ENCODE assay signal across 9 cellular contexts in genomic region chr1:214506972-214507431, GRCh38. TPM values are rescaled to one million over a fixed set of nuclear protein-coding genes. Genes with fewer than 3 reads are reported as not detected.
DNase-seq lines count a peak whose midpoint lies in the region; ATAC-seq, FAIRE-seq and TF ChIP-seq lines count a peak whose summit lies in the region.
"Had no signal": no experiment of that assay in that cellular context is flagged by ENCODE, and none has a peak within 500 bp of the region (broad histone marks: within the 10 kb centered on the region; RNA-seq: fewer than 3 reads in every experiment).

No MANE protein-coding gene starts in this region.

- H3K27ac ChIP-seq in astrocyte (ENCODE audit: low read depth, low read length): no peak overlapping the region
- H3K27ac ChIP-seq in transverse colon: no peak overlapping the region

- no peak for DNase-seq in activated T-cell treated with anti-CD3 and anti-CD28 coated beads, Interleukin-2, amount 50 U/mL, for 72 hours
- DNase-seq in activated T-cell treated with anti-CD3 and anti-CD28 coated beads, Interleukin-2, amount 50 U/mL, for 1 hour: no peak
- peak; percentile 39 for DNase-seq in astrocyte (ENCODE audit: low read depth)
- peak; percentile 58 for DNase-seq in transverse colon
- no peak for DNase-seq in SW 1271 (lab: John Stamatoyannopoulos, UW)
- DNase-seq in iPS-NIHi11 (ENCODE audit: low spot score): no peak
- no peak for DNase-seq in GF-D8 (lab: John Stamatoyannopoulos, UW)
- DNase-seq: effector memory CD8-positive, alpha-beta T cell had no signal

- in situ Hi-C loops in transverse colon (cut with MboI; ENCODE audit: low pct_ligation_motif_present in 1 of 4, low pct_unique_long_range_greater_than_20kb in 1 of 4, low sequenced_read_pairs in 3 of 4): no loop called here

- intact Hi-C loops in transverse colon (cut with DNase I; ENCODE audit: low total_unique reads): no loop called here

- H3K9ac ChIP-seq in astrocyte (ENCODE audit: low read length): no peak overlapping the region

- no peak for TF ChIP-seq EP300 in transverse colon (IDR thresholded peaks at IDR 0.05; ENCODE audit: low read depth)

- peaks cover 0 to under 1% of the 10 kb centered on the region in 2 donors for H3K9me3 Mint-ChIP-seq in activated T-cell treated with anti-CD3 and anti-CD28 coated beads, Interleukin-2, amount 50 U/mL, for 72 hours
- peaks cover 3% of the 10 kb centered on the region for H3K9me3 Mint-ChIP-seq in astrocyte (ENCODE audit: unreplicated experiment)
- H3K9me3 Mint-ChIP-seq: effector memory CD8-positive, alpha-beta T cell had no signal

- peak; percentile 47 to 71 for ATAC-seq in activated T-cell treated with anti-CD3 and anti-CD28 coated beads, Interleukin-2, amount 50 U/mL, for 72 hours (replicated peaks in 1 of 2)
- ATAC-seq in HG03159 (IDR thresholded peaks at IDR 0.05; ENCODE audit: unreplicated experiment): peak; percentile 84
- ATAC-seq: effector memory CD8-positive, alpha-beta T cell had no signal

- peaks cover 35% of the 10 kb centered on the region for H3K27me3 Mint-ChIP-seq in activated T-cell treated with anti-CD3 and anti-CD28 coated beads, Interleukin-2, amount 50 U/mL, for 72 hours (ENCODE audit: low read depth)
- no peaks in the 10 kb centered on the region for H3K27me3 Mint-ChIP-seq in astrocyte (ENCODE audit: low read depth, unreplicated experiment)

- H4K20me1 ChIP-seq in astrocyte (ENCODE audit: insufficient read depth, low read length): peaks cover 89% of the 10 kb centered on the region

- no peak overlapping the region for H3K27ac Mint-ChIP-seq in activated T-cell treated with anti-CD3 and anti-CD28 coated beads, Interleukin-2, amount 50 U/mL, for 72 hours
- peak overlapping the region; percentile 64 for H3K27ac Mint-ChIP-seq in astrocyte (ENCODE audit: unreplicated experiment)
- H3K27ac Mint-ChIP-seq: effector memory CD8-positive, alpha-beta T cell had no signal

- H3K36me3 ChIP-seq in astrocyte (ENCODE audit: insufficient read depth, low read length) (no peaks in the 10 kb centered on the region), transverse colon (no peaks in the 10 kb centered on the region)

- H3K9me3 ChIP-seq in astrocyte (ENCODE audit: insufficient read depth, low read depth, low read length) (no peaks in the 10 kb centered on the region), transverse colon (no peaks in the 10 kb centered on the region)

- peaks cover 99% of the 10 kb centered on the region for H3K79me2 ChIP-seq in astrocyte (ENCODE audit: insufficient read depth, low read length)

- H3K4me2 ChIP-seq in astrocyte (ENCODE audit: low read length): peak overlapping the region; percentile 43

- no peak overlapping the region for H2AFZ ChIP-seq in astrocyte (ENCODE audit: low read depth, low read length)

- H3K36me3 Mint-ChIP-seq in activated T-cell treated with anti-CD3 and anti-CD28 coated beads, Interleukin-2, amount 50 U/mL, for 72 hours (ENCODE audit: insufficient read depth in 2 of 2): peaks cover 0 to 2% of the 10 kb centered on the region in 2 donors
- peaks cover 22% of the 10 kb centered on the region for H3K36me3 Mint-ChIP-seq in astrocyte (ENCODE audit: low read depth, unreplicated experiment)

- TF ChIP-seq POLR2A in transverse colon (IDR thresholded peaks at IDR 0.05): no peak

- H3K27me3 ChIP-seq in astrocyte (ENCODE audit: insufficient read depth, low read length) (no peaks in the 10 kb centered on the region), transverse colon (no peaks in the 10 kb centered on the region)

- no peak for FAIRE-seq in astrocyte (lab: Jason Lieb, UNC)

- H3K4me3 ChIP-seq in astrocyte (ENCODE audit: insufficient read depth, low read depth, low read length): no peak overlapping the region
- no peak overlapping the region for H3K4me3 ChIP-seq in transverse colon

- TF ChIP-seq CTCF in astrocyte (IDR thresholded peaks at IDR 0.05; ENCODE audit: insufficient read depth, low read depth, low read length): no peak
- TF ChIP-seq CTCF in transverse colon (IDR thresholded peaks at IDR 0.05): no peak

- peaks cover 11% of the 10 kb centered on the region for H3K4me1 Mint-ChIP-seq in activated T-cell treated with anti-CD3 and anti-CD28 coated beads, Interleukin-2, amount 50 U/mL, for 72 hours (ENCODE audit: low read depth)
- H3K4me1 Mint-ChIP-seq in astrocyte (ENCODE audit: low read depth, unreplicated experiment): peaks cover 54% of the 10 kb centered on the region

- WGBS in transverse colon (ENCODE audit: low coverage in 1 of 2), 2 donors: 28 to 29% methylated on average over 2 of the region's 2 CpGs

- peak overlapping the region in 1 of 2 donors; percentile 16 for H3K4me3 Mint-ChIP-seq in activated T-cell treated with anti-CD3 and anti-CD28 coated beads, Interleukin-2, amount 50 U/mL, for 72 hours
- no peak overlapping the region for H3K4me3 Mint-ChIP-seq in astrocyte (ENCODE audit: unreplicated experiment)
- H3K4me3 Mint-ChIP-seq: effector memory CD8-positive, alpha-beta T cell had no signal

- H3K4me1 ChIP-seq in astrocyte (ENCODE audit: insufficient read depth, low read length) (peaks cover 11% of the 10 kb centered on the region), transverse colon (peaks cover 0 to 11% (median 9%) of the 10 kb centered on the region in 4 donors)

RNA-seq across cellular contexts. Expression of gene PTPN14, which starts 44.4 kb away (rescaled TPM):
- 10 to 100 TPM; 13.5 to 23.5 TPM for total RNA-seq in activated T-cell treated with anti-CD3 and anti-CD28 coated beads, Interleukin-2, amount 50 U/mL, for 72 hours
- total RNA-seq in astrocyte: 154 and 177 TPM in 2 replicates
- 1 to 10 TPM; 4.5 to 9.7 (median 7.1) TPM for total RNA-seq in transverse colon

Comparison
In these comparisons a context has a peak if more than half of its experiments do, and no peak if none do; other contexts are left out.
1. DNase-seq: peak in astrocyte (single experiment) and transverse colon (single experiment); none in activated T-cell treated with anti-CD3 and anti-CD28 coated beads, Interleukin-2, amount 50 U/mL, for 72 hours (0 of 2), activated T-cell treated with anti-CD3 and anti-CD28 coated beads, Interleukin-2, amount 50 U/mL, for 1 hour (single experiment), SW 1271 (0 of 2), iPS-NIHi11 (single experiment) and GF-D8 (single experiment).